Comparison of ENCODE assay signal across 14 cellular contexts in the genomic region with DNA sequence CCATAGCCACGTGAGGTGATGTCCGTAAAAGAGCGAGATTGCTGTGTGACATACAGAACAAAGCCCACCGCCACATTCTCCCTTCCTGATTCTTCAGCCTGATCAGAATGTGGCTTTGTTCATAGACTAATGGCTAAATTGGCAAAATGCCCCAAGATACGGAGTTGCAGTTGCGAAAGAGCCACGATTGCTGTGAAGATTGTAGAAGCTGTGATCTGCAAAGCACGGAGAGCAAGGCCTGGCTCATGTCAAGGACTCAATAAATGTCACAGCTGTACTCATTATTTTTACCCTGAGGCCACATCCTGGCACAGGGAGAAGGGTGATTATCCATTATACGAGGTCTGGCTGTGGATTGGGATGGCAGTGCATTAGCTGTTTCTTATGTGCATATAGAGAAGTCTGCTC. TPM values are rescaled to one million over a fixed set of nuclear protein-coding genes. Genes with fewer than 3 reads are reported as not detected.
DNase-seq lines count a peak whose midpoint lies in the region; ATAC-seq, FAIRE-seq and TF ChIP-seq lines count a peak whose summit lies in the region.
"Had no signal": no experiment of that assay in that cellular context is flagged by ENCODE, and none has a peak within 500 bp of the region (broad histone marks: within the 10 kb centered on the region; RNA-seq: fewer than 3 reads in every experiment).

No MANE protein-coding gene starts in this region.

- CTCF ChIA-PET in HepG2 (lab: Yijun Ruan, JAX; ENCODE audit: low intra/inter-chr PET ratio, low total read pairs) = no interaction called here

- TF ChIP-seq RAD21 in HepG2 (CRISPR knock-in tag; IDR thresholded peaks at IDR 0.05) = no peak

- H2AFZ ChIP-seq in HepG2 (ENCODE audit: low read length) = no peak overlapping the region

- in situ Hi-C loops in HepG2 (cut with HindIII; ENCODE audit: extremely low pct_ligation_motif_present, low pct_unique_long_range_greater_than_20kb) = no loop called here

- H4K20me1 ChIP-seq in HepG2 (ENCODE audit: insufficient read depth, low read length) = no peaks in the 10 kb centered on the region

- H3K9ac ChIP-seq in HepG2 (ENCODE audit: insufficient read depth, low read depth, low read length) = no peak overlapping the region

- no peaks in the 10 kb centered on the region for H3K9me3 Mint-ChIP-seq in stimulated activated memory B cell treated with anti-CD40 and anti-IgM and Interleukin-4, amounts not matched to agents 10 μg/mL and 1 μg/mL and 100 μg/mL, for 72 hours

- no peak for TF ChIP-seq EP300 in HepG2 (IDR thresholded peaks at IDR 0.05; ENCODE audit: low read depth in 2 of 2, low read length in 2 of 2)
- no peak for TF ChIP-seq EP300 in HepG2 (CRISPR knock-in tag; IDR thresholded peaks at IDR 0.05; ENCODE audit: borderline replicate concordance)

- no TSS peak for BruUV-seq in HepG2 (replicated peaks; lab: Mats Ljungman, UMichigan)

- TF ChIP-seq POLR2A in HepG2 (IDR thresholded peaks at IDR 0.05; ENCODE audit: insufficient read depth in 1 of 2, low read depth in 2 of 2, low read length in 2 of 2) (no peak), right lobe of liver (IDR thresholded peaks at IDR 0.05) (no peak)

- no peak for FAIRE-seq in HepG2 (lab: Jason Lieb, UNC)

- POLR2A ChIA-PET in HepG2 (lab: Yijun Ruan, JAX) = no interaction called here

- H3K36me3 Mint-ChIP-seq in stimulated activated memory B cell treated with anti-CD40 and anti-IgM and Interleukin-4, amounts not matched to agents 10 μg/mL and 1 μg/mL and 100 μg/mL, for 72 hours = no peaks in the 10 kb centered on the region

- peaks cover 21% of the 10 kb centered on the region for H3K4me1 Mint-ChIP-seq in stimulated activated memory B cell treated with anti-CD40 and anti-IgM and Interleukin-4, amounts not matched to agents 10 μg/mL and 1 μg/mL and 100 μg/mL, for 72 hours

- H3K9me3 ChIP-seq in HepG2 (ENCODE audit: low read length) (no peaks in the 10 kb centered on the region), right lobe of liver (no peaks in the 10 kb centered on the region)
- H3K9me3 ChIP-seq: gastroesophageal sphincter, upper lobe of right lung had no signal

- H3K4me1 ChIP-seq in HepG2 (ENCODE audit: insufficient read depth, low read length) (peaks cover 17% of the 10 kb centered on the region), right lobe of liver (peaks cover 0 to 34% (median 7%) of the 10 kb centered on the region in 4 donors)
- H3K4me1 ChIP-seq: gastroesophageal sphincter, upper lobe of right lung had no signal

- H3K27me3 ChIP-seq in HepG2 (ENCODE audit: control insufficient read depth in 1 of 2, insufficient read depth in 2 of 2, low read length in 2 of 2) (no peaks in the 10 kb centered on the region), right lobe of liver (no peaks in the 10 kb centered on the region)
- H3K27me3 ChIP-seq: gastroesophageal sphincter, upper lobe of right lung had no signal

- no peaks in the 10 kb centered on the region for H3K27me3 Mint-ChIP-seq in stimulated activated memory B cell treated with anti-CD40 and anti-IgM and Interleukin-4, amounts not matched to agents 10 μg/mL and 1 μg/mL and 100 μg/mL, for 72 hours
- H3K27me3 Mint-ChIP-seq: B cell had no signal

- H3K27ac ChIP-seq in HepG2 (ENCODE audit: extremely low read length, insufficient read depth, low read length) = no peak overlapping the region
- no peak overlapping the region for H3K27ac ChIP-seq in right lobe of liver
- H3K27ac ChIP-seq: gastroesophageal sphincter, upper lobe of right lung had no signal

- no peak overlapping the region for H3K4me3 Mint-ChIP-seq in stimulated activated memory B cell treated with anti-CD40 and anti-IgM and Interleukin-4, amounts not matched to agents 10 μg/mL and 1 μg/mL and 100 μg/mL, for 72 hours
- H3K4me3 Mint-ChIP-seq: B cell had no signal

- TF ChIP-seq CTCF in HepG2 (CRISPR knock-in tag; IDR thresholded peaks at IDR 0.05) (no peak), right lobe of liver (IDR thresholded peaks at IDR 0.05) (no peak)

- WGBS in HepG2 (ENCODE audit: low lambda C conversion rate) = 55% methylated on average over 2 of the region's 9 CpGs
- 43% methylated on average over 9 of the region's 9 CpGs for WGBS in right lobe of liver (ENCODE audit: insufficient coverage, low coverage, low lambda C conversion rate, missing lambda C conversion rate)

- no peak overlapping the region for H3K27ac Mint-ChIP-seq in stimulated activated memory B cell treated with anti-CD40 and anti-IgM and Interleukin-4, amounts not matched to agents 10 μg/mL and 1 μg/mL and 100 μg/mL, for 72 hours
- H3K27ac Mint-ChIP-seq: B cell had no signal

- no peaks in the 10 kb centered on the region for H3K79me2 ChIP-seq in HepG2 (ENCODE audit: insufficient read depth, low read length)

- H3K4me3 ChIP-seq in HepG2 (replicated peaks in 1 of 3; ENCODE audit: insufficient read depth in 1 of 3, low read depth in 2 of 3, low read length in 3 of 3) (no peak overlapping the region), right lobe of liver (no peak overlapping the region)
- H3K4me3 ChIP-seq: gastroesophageal sphincter, upper lobe of right lung had no signal

- peak overlapping the region; percentile 27; the same call in 1 of the 2 replicates for H3K4me2 ChIP-seq in HepG2 (ENCODE audit: low read depth, low read length)

- intact Hi-C loops in HepG2 (cut with micrococcal nuclease; ENCODE audit: unreplicated experiment) (no loop called here), right lobe of liver (cut with DNase I) (no loop called here)

- no peak for ATAC-seq in HepG2
- no peak for ATAC-seq in right lobe of liver
- ATAC-seq in stimulated activated naive CD8-positive, alpha-beta T cell treated with anti-CD3 and anti-CD28 coated beads, Interleukin-15, Interleukin-2, amounts not matched to agents 100 U/mL and 50 U/mL, for 24 hours = no peak
- ATAC-seq in HG03280 (IDR thresholded peaks at IDR 0.05; ENCODE audit: unreplicated experiment) = no peak
- ATAC-seq in stimulated activated memory B cell treated with anti-CD40 and anti-IgM and Interleukin-4, amounts not matched to agents 10 μg/mL and 1 μg/mL and 100 μg/mL, for 72 hours = no peak
- ATAC-seq: gastroesophageal sphincter, upper lobe of right lung had no signal

- DNase-seq in HepG2 (ENCODE audit: low spot score) (peak; percentile 37), right lobe of liver (no peak), SIG-M5 (lab: John Stamatoyannopoulos, UW) (peak; percentile 33), iris pigment epithelial cell (ENCODE audit: low read depth) (peak; percentile 62), NCI-H146 treated with DMSO at 0.1 percent for 48 hours (lab: John Stamatoyannopoulos, UW; ENCODE audit: unreplicated experiment) (no peak)
- DNase-seq in stimulated activated naive CD8-positive, alpha-beta T cell treated with anti-CD3 and anti-CD28 coated beads, Interleukin-15, Interleukin-2, amounts not matched to agents 100 U/mL and 50 U/mL, for 24 hours = no peak
- DNase-seq: anterior cingulate cortex; NK-92 treated with Interleukin-12 subunit alpha and Interleukin-12 subunit beta, amount 100 ng/mL, for 24 hours; stimulated activated CD4-positive, alpha-beta T cell treated with anti-CD3 and anti-CD28 coated beads, Interleukin-4, amount 100 ng/mL, for 4 hours; upper lobe of right lung had no signal

- no peaks in the 10 kb centered on the region for H3K36me3 ChIP-seq in HepG2 (replicated peaks in 1 of 2; ENCODE audit: control insufficient read depth in 1 of 2, insufficient read depth in 2 of 2, low read length in 2 of 2)
- no peaks in the 10 kb centered on the region for H3K36me3 ChIP-seq in right lobe of liver
- H3K36me3 ChIP-seq: gastroesophageal sphincter, upper lobe of right lung had no signal

TF ChIP-seq in HepG2, 621 proteins besides CTCF, POLR2A, EP300 and RAD21 (continues in another document):
- TF ChIP-seq ISL2 (CRISPR knock-in tag; IDR thresholded peaks at IDR 0.05) (0 out of 2 replicates have a peak, but pooled peaks have one; percentile 18), ZNF18 (CRISPR knock-in tag; IDR thresholded peaks at IDR 0.05; ENCODE audit: insufficient replicate concordance) (no peak), SOX13 (IDR thresholded peaks at IDR 0.05) (no peak), SOX13 (CRISPR knock-in tag; conservative IDR thresholded peaks at IDR 0.05 in 1 of 2, IDR thresholded peaks at IDR 0.05 in 1 of 2) (peak in 1 of 2 experiments; percentile 32; a peak in 1 of 4 replicates)

RNA-seq across cellular contexts. Expression of gene ARSD, which starts 34.2 kb away (rescaled TPM):
- 2.0 and 4.8 TPM in 2 replicates for total RNA-seq in HepG2 (2016; rRNA removed; fragmentation: Illumina TruSeq; extraction: Trizol)
- total RNA-seq in HepG2 (2016; cell fraction: cytosol; rRNA removed; fragmentation: Illumina TruSeq; extraction: Trizol; ENCODE audit: low read depth) = 0.81 and 1.1 TPM in 2 replicates
- total RNA-seq in HepG2 (2016; cell fraction: insoluble cytoplasmic fraction; rRNA removed; fragmentation: Illumina TruSeq; extraction: Trizol) = 1.7 and 5.2 TPM in 2 replicates
- total RNA-seq in HepG2 (2016; cell fraction: membrane; rRNA removed; fragmentation: Illumina TruSeq; extraction: Trizol) = 1.2 and 2.1 TPM in 2 replicates
- 4.5 and 6.6 TPM in 2 replicates for total RNA-seq in HepG2 (2016; cell fraction: nucleus; rRNA removed; fragmentation: Illumina TruSeq; extraction: Trizol)
- polyA plus RNA-seq in HepG2 (2011; rRNA removed) = 6.4 and 6.8 TPM in 2 replicates
- polyA plus RNA-seq in HepG2 (2011; cell fraction: cytosol; rRNA removed) = 4.9 and 5.9 TPM in 2 replicates
- polyA plus RNA-seq in HepG2 (2011; cell fraction: nucleus; rRNA removed) = 7.0 and 9.4 TPM in 2 replicates
- polyA plus RNA-seq in HepG2 (2012) = 5.4 and 5.6 TPM in 2 replicates
- polyA plus RNA-seq in HepG2 (2016; cell fraction: cytosol; fragmentation: Illumina TruSeq; extraction: Trizol; ENCODE audit: low read depth) = 0.72 and 1.0 TPM in 2 replicates
- polyA plus RNA-seq in HepG2 (2016; cell fraction: insoluble cytoplasmic fraction; fragmentation: Illumina TruSeq; extraction: Trizol; ENCODE audit: low read depth) = 1.6 and 2.2 TPM in 2 replicates
- polyA plus RNA-seq in HepG2 (2016; cell fraction: membrane; fragmentation: Illumina TruSeq; extraction: Trizol; ENCODE audit: low read depth) = 1.0 and 1.2 TPM in 2 replicates
- polyA plus RNA-seq in HepG2 (2016; cell fraction: nucleus; fragmentation: Illumina TruSeq; extraction: Trizol; ENCODE audit: insufficient read depth, low read depth) = 6.4 and 7.4 TPM in 2 replicates
- polyA minus RNA-seq in HepG2 (2011; rRNA and poly(A)+ RNA removed; ENCODE audit: low replicate concordance) = 8.9 and 31.5 TPM in 2 replicates
- polyA minus RNA-seq in HepG2 (2011; cell fraction: cytosol; rRNA and poly(A)+ RNA removed) = 7.2 and 7.8 TPM in 2 replicates
- polyA minus RNA-seq in HepG2 (2011; cell fraction: nucleus; rRNA and poly(A)+ RNA removed) = 6.8 and 7.2 TPM in 2 replicates
- 10 to 100 TPM; 26.2 to 76.0 (median 34.2) TPM for total RNA-seq in right lobe of liver

Comparison
In these comparisons a context has a peak if more than half of its experiments do, and no peak if none do; other contexts are left out.
1. DNase-seq: peak in HepG2 (single experiment), SIG-M5 (single experiment) and iris pigment epithelial cell (single experiment); none in right lobe of liver (0 of 3), NCI-H146 treated with DMSO at 0.1 percent for 48 hours (single experiment) and stimulated activated naive CD8-positive, alpha-beta T cell treated with anti-CD3 and anti-CD28 coated beads, Interleukin-15, Interleukin-2, amounts not matched to agents 100 U/mL and 50 U/mL, for 24 hours (single experiment).